In genomic region chr4:125331116-125331515, GRCh38 we compare ENCODE assay signal across 25 cellular contexts. TPM values are rescaled to one million over a fixed set of nuclear protein-coding genes. Genes with fewer than 3 reads are reported as not detected.
"Had no signal": no experiment of that assay in that cellular context is flagged by ENCODE, and none has a peak within 500 bp of the region (broad histone marks: within the 10 kb centered on the region; RNA-seq: fewer than 3 reads in every experiment).

No MANE protein-coding gene starts in this region.

- H3K27me3 ChIP-seq: colonic mucosa, left lung, neural progenitor cell, sigmoid colon, testis, tibial artery had no signal

- H2AFZ ChIP-seq: neural progenitor cell had no signal

- H3K4me3 ChIP-seq: colonic mucosa, left lung, neural progenitor cell, prostate gland, sigmoid colon, testis, tibial artery had no signal

- H3K27ac Mint-ChIP-seq: dendritic cell treated with granulocyte-macrophage colony-stimulating factor and Interleukin-4, amounts not matched to agents 40 ng/mL and 50 ng/mL, for 4 days; endodermal cell; naive thymus-derived CD4-positive, alpha-beta T cell; neural progenitor cell; stimulated activated effector memory CD8-positive, alpha-beta T cell treated with anti-CD3 and anti-CD28 coated beads, Interleukin-12 subunit alpha, Interleukin-12 subunit beta, amount 100 ng/mL, for 72 hours; type B pancreatic cell had no signal

- H3K36me3 ChIP-seq: colonic mucosa, left lung, neural progenitor cell, prostate gland, sigmoid colon, tibial artery had no signal

- H3K4me1 Mint-ChIP-seq: naive thymus-derived CD4-positive, alpha-beta T cell; stimulated activated effector memory CD8-positive, alpha-beta T cell treated with anti-CD3 and anti-CD28 coated beads, Interleukin-12 subunit alpha, Interleukin-12 subunit beta, amount 100 ng/mL, for 72 hours had no signal

- H3K4me2 ChIP-seq: neural progenitor cell had no signal

- H3K9me3 Mint-ChIP-seq: dendritic cell treated with granulocyte-macrophage colony-stimulating factor and Interleukin-4, amounts not matched to agents 40 ng/mL and 50 ng/mL, for 4 days; endodermal cell; nephron; type B pancreatic cell had no signal

- H3K4me3 Mint-ChIP-seq: dendritic cell treated with granulocyte-macrophage colony-stimulating factor and Interleukin-4, amounts not matched to agents 40 ng/mL and 50 ng/mL, for 4 days; endodermal cell; naive thymus-derived CD4-positive, alpha-beta T cell; nephron; neural progenitor cell; stimulated activated effector memory CD8-positive, alpha-beta T cell treated with anti-CD3 and anti-CD28 coated beads, Interleukin-12 subunit alpha, Interleukin-12 subunit beta, amount 100 ng/mL, for 72 hours; type B pancreatic cell had no signal

- DNase-seq: colonic mucosa; effector CD8-positive, alpha-beta T cell; endodermal cell; foreskin melanocyte; mammary epithelial cell; mesendoderm; midbrain; naive thymus-derived CD4-positive, alpha-beta T cell; right cardiac atrium; sigmoid colon; stimulated activated CD4-positive, alpha-beta T cell treated with anti-CD3 and anti-CD28 coated beads, Interleukin-2, amount 100 ng/mL, for 24 hours; stimulated activated CD4-positive, alpha-beta T cell treated with anti-CD3 and anti-CD28 coated beads, Interleukin-4, amount 100 ng/mL, for 24 hours; stimulated activated naive CD4-positive, alpha-beta T cell treated with Interleukin-2 at 50 U/mL for 16 hours; substantia nigra; testis; tibial artery had no signal

- H3K9me3 ChIP-seq: colonic mucosa, left lung, prostate gland, sigmoid colon, testis, tibial artery had no signal

- H3K36me3 Mint-ChIP-seq: naive thymus-derived CD4-positive, alpha-beta T cell; stimulated activated effector memory CD8-positive, alpha-beta T cell treated with anti-CD3 and anti-CD28 coated beads, Interleukin-12 subunit alpha, Interleukin-12 subunit beta, amount 100 ng/mL, for 72 hours; type B pancreatic cell had no signal

- H3K27ac ChIP-seq: colonic mucosa, epithelial cell of prostate, left lung, neural progenitor cell, prostate gland, testis, tibial artery had no signal

- H3K27me3 Mint-ChIP-seq: dendritic cell treated with granulocyte-macrophage colony-stimulating factor and Interleukin-4, amounts not matched to agents 40 ng/mL and 50 ng/mL, for 4 days; naive thymus-derived CD4-positive, alpha-beta T cell; type B pancreatic cell had no signal

- H3K4me1 ChIP-seq: colonic mucosa, prostate gland, testis had no signal

- ATAC-seq: esophagus mucosa; left lung; naive thymus-derived CD4-positive, alpha-beta T cell; right cardiac atrium; stimulated activated effector memory CD8-positive, alpha-beta T cell treated with anti-CD3 and anti-CD28 coated beads, Interleukin-12 subunit alpha, Interleukin-12 subunit beta, amount 100 ng/mL, for 72 hours had no signal

RNA-seq across cellular contexts. Expression of gene FAT4, which starts 16.4 kb away (rescaled TPM):
- polyA plus RNA-seq: naive thymus-derived CD4-positive, alpha-beta T cell had no signal
